8 cellular contexts compared by ENCODE assay signal in genomic region chr11:46845440-46845739, GRCh38. TPM values are rescaled to one million over a fixed set of nuclear protein-coding genes. Genes with fewer than 3 reads are reported as not detected.
DNase-seq lines count a peak whose midpoint lies in the region; ATAC-seq and TF ChIP-seq lines count a peak whose summit lies in the region.

No MANE protein-coding gene starts in this region.

- TF ChIP-seq CTCF in fibroblast of pulmonary artery (IDR thresholded peaks at IDR 0.05; ENCODE audit: low read length, missing control alignments) (no peak), sigmoid colon (IDR thresholded peaks at IDR 0.05) (no peak)

- H3K27ac ChIP-seq in sigmoid colon: peak overlapping the region; percentile 83 to 89 (median 87)

- H3K36me3 ChIP-seq in sigmoid colon: no peaks in the 10 kb centered on the region

- no peak for TF ChIP-seq EP300 in sigmoid colon (IDR thresholded peaks at IDR 0.05)

- peak; percentile 46 for DNase-seq in NCI-H2107 treated with DMSO at 0.1 percent for 48 hours (lab: John Stamatoyannopoulos, UW; ENCODE audit: unreplicated experiment)
- DNase-seq in NCI-H2107 (lab: John Stamatoyannopoulos, UW): no peak
- DNase-seq in RPMI7951 (ENCODE audit: low read depth): peak; percentile 2
- no peak for DNase-seq in fibroblast of pulmonary artery (ENCODE audit: low read depth)
- no peak for DNase-seq in sigmoid colon
- no peak for DNase-seq in putamen (ENCODE audit: low spot score)
- DNase-seq in NCI-H345 (lab: John Stamatoyannopoulos, UW): no peak

- peak overlapping the region; percentile 87 for H3K4me3 ChIP-seq in fibroblast of pulmonary artery (replicated peaks; ENCODE audit: low read depth, low read length)
- H3K4me3 ChIP-seq in sigmoid colon: peak overlapping the region; percentile 75 to 96 (median 84)

- no peaks in the 10 kb centered on the region for H3K9me3 ChIP-seq in sigmoid colon

- ATAC-seq in GM21390 (IDR thresholded peaks at IDR 0.05; ENCODE audit: unreplicated experiment): no peak

- intact Hi-C loops in sigmoid colon (cut with DNase I): no loop called here

- 0 to 1% methylated on average over 12 of the region's 12 CpGs for whole genome bisulfite sequencing in sigmoid colon, 2 donors

- H3K27me3 ChIP-seq in sigmoid colon: no peaks in the 10 kb centered on the region

- peaks cover 0 to 25% (median 22%) of the 10 kb centered on the region in 4 donors for H3K4me1 ChIP-seq in sigmoid colon

- TF ChIP-seq POLR2A in sigmoid colon (IDR thresholded peaks at IDR 0.05): no peak

RNA-seq across cellular contexts. Expression of gene CKAP5, which starts 0.7 kb away (rescaled TPM):
- 83.3 and 92.9 TPM in 2 replicates for total RNA-seq in RPMI7951 (2014; rRNA removed; shearing (Covaris generic))
- 10 to 100 TPM; 27.3 to 38.8 (median 35.7) TPM for total RNA-seq in sigmoid colon
- 10 to 100 TPM in 2 of 3 donors, 1 to 10 TPM in 1; 6.6 to 22.9 (median 10.9) TPM for polyA plus RNA-seq in sigmoid colon

Comparison
In these comparisons a context has a peak if more than half of its experiments do, and no peak if none do; other contexts are left out.
1. DNase-seq: peak in NCI-H2107 treated with DMSO at 0.1 percent for 48 hours (single experiment) and RPMI7951 (single experiment); none in NCI-H2107 (single experiment), fibroblast of pulmonary artery (single experiment), sigmoid colon (single experiment), putamen (single experiment) and NCI-H345 (single experiment).